Comparison of ENCODE assay signal across 24 cellular contexts in genomic region chr12:13857750-13858149, GRCh38.
"Had no signal": no experiment of that assay in that cellular context is flagged by ENCODE, and none has a peak within 500 bp of the region (broad histone marks: within the 10 kb centered on the region; RNA-seq: fewer than 3 reads in every experiment).

No MANE protein-coding gene starts in this region.

- FAIRE-seq: endothelial cell of umbilical vein, kidney had no signal

- H3K27ac ChIP-seq: coronary artery, esophagus squamous epithelium, gastrocnemius medialis, heart left ventricle, hepatocyte, left lung, lower lobe of right lung had no signal

- H3K4me3 Mint-ChIP-seq: immature natural killer cell, mesothelial cell of epicardium, naive B cell had no signal

- H3K9me3 ChIP-seq: esophagus squamous epithelium, gastrocnemius medialis, heart left ventricle, left lung, lower lobe of right lung, mucosa of descending colon had no signal

- H3K27me3 ChIP-seq: gastrocnemius medialis, hepatocyte had no signal

- H3K9me3 Mint-ChIP-seq: mesothelial cell of epicardium had no signal

- H3K4me3 ChIP-seq: coronary artery, dorsolateral prefrontal cortex, esophagus squamous epithelium, gastrocnemius medialis, heart left ventricle, hepatocyte, left lung, lower lobe of right lung, mucosa of descending colon had no signal

- H3K36me3 ChIP-seq: esophagus squamous epithelium, gastrocnemius medialis, heart left ventricle, left lung, lower lobe of right lung had no signal

- H3K4me1 Mint-ChIP-seq: immature natural killer cell, mesothelial cell of epicardium, naive B cell had no signal

- H3K36me3 Mint-ChIP-seq: immature natural killer cell, mesothelial cell of epicardium, naive B cell had no signal

- DNase-seq: dermis blood vessel endothelial cell; effector CD4-positive, alpha-beta T cell; effector memory CD4-positive, alpha-beta T cell; esophagus squamous epithelium; foreskin fibroblast; foreskin melanocyte; gastrocnemius medialis; glutamatergic neuron; heart left ventricle; immature natural killer cell; islet precursor cell; kidney; kidney glomerular epithelial cell; left lung; left ventricle myocardium superior; lower lobe of right lung; mesenchymal stem cell; mucosa of descending colon; naive B cell had no signal

- H3K4me1 ChIP-seq: esophagus squamous epithelium, gastrocnemius medialis, left lung, lower lobe of right lung had no signal

- H3K27ac Mint-ChIP-seq: immature natural killer cell, mesothelial cell of epicardium, naive B cell had no signal

- ATAC-seq: gastrocnemius medialis, heart left ventricle, left lung, left ventricle myocardium superior, lower lobe of right lung, mucosa of descending colon had no signal
